In genomic region chr5:31449175-31449574, GRCh38 we compare ENCODE assay signal across 1 cellular context.
A peak's percentile ranks its signal among the peaks of the same experiment; 100 is the strongest.
TF ChIP-seq lines count a peak whose summit lies in the region.

No MANE protein-coding gene starts in this region.

TF ChIP-seq in IMR-90, 13 proteins besides CTCF, POLR2A, EP300 and RAD21:
- TF ChIP-seq BHLHE40 (IDR thresholded peaks at IDR 0.05; ENCODE audit: low read depth, low read length), result peak; percentile 54; the same call in 1 of the 2 replicates
- TF ChIP-seq, protein P1, sequence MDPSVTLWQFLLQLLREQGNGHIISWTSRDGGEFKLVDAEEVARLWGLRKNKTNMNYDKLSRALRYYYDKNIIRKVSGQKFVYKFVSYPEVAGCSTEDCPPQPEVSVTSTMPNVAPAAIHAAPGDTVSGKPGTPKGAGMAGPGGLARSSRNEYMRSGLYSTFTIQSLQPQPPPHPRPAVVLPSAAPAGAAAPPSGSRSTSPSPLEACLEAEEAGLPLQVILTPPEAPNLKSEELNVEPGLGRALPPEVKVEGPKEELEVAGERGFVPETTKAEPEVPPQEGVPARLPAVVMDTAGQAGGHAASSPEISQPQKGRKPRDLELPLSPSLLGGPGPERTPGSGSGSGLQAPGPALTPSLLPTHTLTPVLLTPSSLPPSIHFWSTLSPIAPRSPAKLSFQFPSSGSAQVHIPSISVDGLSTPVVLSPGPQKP (IDR thresholded peaks at IDR 0.05; ENCODE audit: borderline replicate concordance, low read depth, low read length), result no peak
- TF ChIP-seq FOS (IDR thresholded peaks at IDR 0.05; ENCODE audit: low read depth, low read length), result peak; percentile 61; the same call in 1 of the 2 replicates
- TF ChIP-seq MAZ (IDR thresholded peaks at IDR 0.05; ENCODE audit: borderline replicate concordance, low read depth, low read length), result no peak
- TF ChIP-seq USF2 (IDR thresholded peaks at IDR 0.05; ENCODE audit: low read depth, low read length), result no peak
- TF ChIP-seq MAFK (IDR thresholded peaks at IDR 0.05; ENCODE audit: low read depth, low read length), result no peak
- TF ChIP-seq RFX5 (IDR thresholded peaks at IDR 0.05; ENCODE audit: low read depth, low read length), result no peak
- TF ChIP-seq MXI1 (IDR thresholded peaks at IDR 0.05; ENCODE audit: borderline replicate concordance, low read depth, low read length), result no peak
- TF ChIP-seq RCOR1 (IDR thresholded peaks at IDR 0.05; ENCODE audit: insufficient replicate concordance, low read length), result no peak
- TF ChIP-seq CEBPB (IDR thresholded peaks at IDR 0.05; ENCODE audit: low read depth, low read length), result no peak
- TF ChIP-seq CHD1 (IDR thresholded peaks at IDR 0.05; ENCODE audit: low read depth, low read length), result no peak
TF ChIP-seq in IMR-90: peak in this region for 2.
